11 cellular contexts compared by ENCODE assay signal in the genomic region with DNA sequence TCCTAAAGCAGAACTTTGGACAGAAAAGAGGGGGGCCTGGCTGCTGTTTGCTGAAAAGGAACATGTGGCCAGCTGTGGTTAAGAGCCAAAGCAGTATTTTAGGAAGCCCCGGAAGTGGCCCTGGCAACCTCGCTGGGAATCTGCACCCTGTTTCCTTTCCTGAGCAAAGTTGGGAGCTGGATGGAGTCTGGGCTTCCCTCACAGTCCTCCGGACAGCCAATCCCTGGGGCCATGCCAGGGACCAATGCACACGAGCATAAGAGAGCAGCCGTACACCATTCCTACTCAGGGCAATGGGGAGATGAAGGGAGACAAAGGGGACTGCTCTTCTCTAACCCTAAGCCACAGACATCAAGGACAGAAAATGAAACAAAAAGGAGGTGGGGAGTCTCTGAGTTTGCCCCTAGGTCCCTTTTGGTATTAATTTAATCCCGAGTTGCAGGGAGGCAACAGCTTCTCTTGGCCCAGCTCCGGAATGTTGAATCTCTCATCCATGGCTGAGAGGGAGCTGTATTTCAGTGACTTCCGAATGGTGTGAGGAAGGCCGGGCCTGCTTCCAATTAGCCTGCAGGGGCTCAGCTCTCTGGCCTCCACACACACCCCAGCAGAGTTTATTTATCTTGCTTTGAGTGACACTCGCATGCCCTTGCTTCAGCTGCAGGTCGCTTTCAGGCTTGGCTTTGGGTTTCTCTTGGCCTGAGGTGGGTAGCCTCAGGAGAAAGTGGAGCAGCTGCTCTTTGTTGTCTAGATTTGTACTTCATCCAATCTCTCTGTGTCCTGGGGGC.
A peak's percentile ranks its signal among the peaks of the same experiment; 100 is the strongest.
DNase-seq lines count a peak whose midpoint lies in the region; ATAC-seq and TF ChIP-seq lines count a peak whose summit lies in the region.
"Had no signal": no experiment of that assay in that cellular context is flagged by ENCODE, and none has a peak within 500 bp of the region (broad histone marks: within the 10 kb centered on the region; RNA-seq: fewer than 3 reads in every experiment).

No MANE protein-coding gene starts in this region.

- no peaks in the 10 kb centered on the region for H3K36me3 Mint-ChIP-seq in activated T-helper 17 cell treated with anti-CD3 and anti-CD28 coated beads, Interleukin-2, amount 50 U/mL, for 72 hours (ENCODE audit: low read depth)

- 13 to 24% (median 14%) methylated on average over 11 of the region's 11 CpGs for WGBS in psoas muscle, 3 donors

- H3K4me1 ChIP-seq in SJSA1 (replicated peaks) (peaks cover 26% of the 10 kb centered on the region), psoas muscle (peaks cover 20% of the 10 kb centered on the region)
- H3K4me1 ChIP-seq: parathyroid adenoma had no signal

- TF ChIP-seq CTCF in fibroblast of mammary gland (conservative IDR thresholded peaks at IDR 0.05; ENCODE audit: control insufficient read depth, insufficient read depth, low read depth, low read length) (no peak), psoas muscle (IDR thresholded peaks at IDR 0.05) (no peak)

- peaks cover 13% of the 10 kb centered on the region for H3K4me1 Mint-ChIP-seq in activated T-helper 17 cell treated with anti-CD3 and anti-CD28 coated beads, Interleukin-2, amount 50 U/mL, for 72 hours

- H3K27ac Mint-ChIP-seq in activated T-helper 17 cell treated with anti-CD3 and anti-CD28 coated beads, Interleukin-2, amount 50 U/mL, for 72 hours: no peak overlapping the region

- H3K9me3 Mint-ChIP-seq in activated T-helper 17 cell treated with anti-CD3 and anti-CD28 coated beads, Interleukin-2, amount 50 U/mL, for 72 hours: peaks cover 3% of the 10 kb centered on the region

- intact Hi-C loops in psoas muscle (cut with DNase I): loop anchor here in 1 of 2 donors (5.0 kb wide), 1 partner anchor 68 kb away; no protein-coding TSS in a partner anchor

- H3K27ac ChIP-seq in SJSA1 (no peak overlapping the region), psoas muscle (peak overlapping the region; percentile 33)
- H3K27ac ChIP-seq: HL-60, parathyroid adenoma had no signal

- no peaks in the 10 kb centered on the region for H3K27me3 Mint-ChIP-seq in activated T-helper 17 cell treated with anti-CD3 and anti-CD28 coated beads, Interleukin-2, amount 50 U/mL, for 72 hours

- DNase-seq in EL (peak; percentile 88), SJSA1 (ENCODE audit: low read depth in 1 of 2, low spot score in 2 of 2) (peak; percentile 60 to 66), fibroblast of mammary gland (ENCODE audit: low read depth) (peak; percentile 17), psoas muscle (no peak), NCI-H2227 treated with DMSO at 0.1 percent for 48 hours (lab: John Stamatoyannopoulos, UW) (no peak), H7 (no peak)
- DNase-seq: erythroblast had no signal

- H3K4me3 Mint-ChIP-seq in activated T-helper 17 cell treated with anti-CD3 and anti-CD28 coated beads, Interleukin-2, amount 50 U/mL, for 72 hours: no peak overlapping the region

- ATAC-seq in psoas muscle (peak; percentile 7 to 60 (median 53)), HG03039 (IDR thresholded peaks at IDR 0.05; ENCODE audit: unreplicated experiment) (no peak)
- ATAC-seq in activated T-helper 17 cell treated with anti-CD3 and anti-CD28 coated beads, Interleukin-2, amount 50 U/mL, for 72 hours (replicated peaks): no peak

- no peaks in the 10 kb centered on the region for H3K9me3 ChIP-seq in SJSA1 (replicated peaks)
- no peaks in the 10 kb centered on the region for H3K9me3 ChIP-seq in psoas muscle

- H3K27me3 ChIP-seq in SJSA1 (replicated peaks) (no peaks in the 10 kb centered on the region), psoas muscle (ENCODE audit: insufficient read depth in 3 of 3, low read length in 2 of 3) (no peaks in the 10 kb centered on the region), H7 (ENCODE audit: control insufficient read depth, insufficient read depth, low read length) (no peaks in the 10 kb centered on the region)

- H3K4me3 ChIP-seq in SJSA1 (no peak overlapping the region), fibroblast of mammary gland (ENCODE audit: control insufficient read depth, low read depth, low read length) (no peak overlapping the region), psoas muscle (no peak overlapping the region), H7 (ENCODE audit: insufficient read depth, low read depth, low read length) (no peak overlapping the region)

- H3K36me3 ChIP-seq in SJSA1 (peaks cover 68% of the 10 kb centered on the region), psoas muscle (ENCODE audit: insufficient read depth in 1 of 2, low read depth in 1 of 2) (peaks cover 2 to 54% of the 10 kb centered on the region in 2 donors), H7 (replicated peaks; ENCODE audit: control insufficient read depth, insufficient read depth, low read length) (no peaks in the 10 kb centered on the region)

Comparison
In these comparisons a context has a peak if more than half of its experiments do, and no peak if none do; other contexts are left out.
1. DNase-seq: peak in EL (single experiment), SJSA1 (2 of 2) and fibroblast of mammary gland (single experiment); none in psoas muscle (0 of 2), NCI-H2227 treated with DMSO at 0.1 percent for 48 hours (single experiment) and H7 (single experiment).
2. ATAC-seq: peak in psoas muscle (4 of 4); none in HG03039 (single experiment) and activated T-helper 17 cell treated with anti-CD3 and anti-CD28 coated beads, Interleukin-2, amount 50 U/mL, for 72 hours (single experiment).